19 cellular contexts compared by ENCODE assay signal in the genomic region with DNA sequence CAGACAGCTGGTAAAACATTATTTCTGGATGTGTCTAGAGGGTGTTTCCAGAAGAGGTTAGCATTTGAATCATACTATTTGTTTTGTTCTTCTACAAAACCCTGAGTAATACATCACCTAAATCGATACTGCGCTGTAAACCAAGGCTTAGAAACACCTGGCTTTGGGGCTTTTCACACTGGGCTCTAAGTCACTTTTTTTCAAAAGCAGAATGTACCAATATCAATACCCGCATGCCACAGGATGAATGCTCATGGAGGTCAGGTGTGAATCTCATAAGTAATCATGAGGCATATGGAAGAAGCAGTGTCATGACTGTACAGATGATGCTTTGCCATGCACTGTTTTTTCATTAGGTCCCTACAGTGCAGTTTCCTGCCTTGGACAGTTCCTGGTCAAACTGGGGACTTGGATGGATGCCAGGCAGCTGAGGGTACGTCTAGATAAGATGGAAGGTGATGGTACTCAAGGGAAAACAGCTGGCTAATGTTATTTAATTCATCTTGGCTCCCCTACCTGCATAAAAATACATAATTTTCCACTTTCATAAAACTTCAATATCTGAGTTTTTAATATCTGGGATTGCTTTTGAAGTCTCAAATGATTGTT. TPM values are rescaled to one million over a fixed set of nuclear protein-coding genes. Genes with fewer than 3 reads are reported as not detected.
DNase-seq lines count a peak whose midpoint lies in the region; ATAC-seq, FAIRE-seq and TF ChIP-seq lines count a peak whose summit lies in the region.
"Had no signal": no experiment of that assay in that cellular context is flagged by ENCODE, and none has a peak within 500 bp of the region (broad histone marks: within the 10 kb centered on the region; RNA-seq: fewer than 3 reads in every experiment).

No MANE protein-coding gene starts in this region.

- WGBS in H1 (ENCODE audit: extremely low coverage in 1 of 2, insufficient coverage in 1 of 2, insufficient read length in 1 of 2, insufficient replicate concordance in 2 of 2, low coverage in 1 of 2, low lambda C conversion rate in 2 of 2, missing lambda C conversion rate in 1 of 2), 2 experiments: 95% methylated on average over 4 of the region's 4 CpGs; no CpG with 5 or more reads in 1 of the 2 experiments

- intact Hi-C loops in activated CD4-positive, alpha-beta T cell treated with anti-CD3 and anti-CD28 coated beads for 36 hours (cut with DNase I, micrococcal nuclease): no loop called here
- intact Hi-C loops in head of caudate nucleus (cut with DNase I): no loop called here

- CTCF ChIA-PET in activated CD4-positive, alpha-beta T cell treated with anti-CD3 and anti-CD28 coated beads for 36 hours (lab: Charles Lee): interaction anchor here (0.9 kb wide), 1 partner anchor 625 kb away, joined by 3 read pairs; no protein-coding TSS in a partner anchor
- CTCF ChIA-PET in H1 (lab: Charles Lee; ENCODE audit: partially characterized antibody): interaction anchor here (0.6 to 0.8 kb wide), 2 partner anchors 16 to 39 kb away, joined by 3 to 4 read pairs; no protein-coding TSS in a partner anchor

- H3K79me2 ChIP-seq in H1 (ENCODE audit: control insufficient read depth in 1 of 2, insufficient read depth in 2 of 2, low read length in 2 of 2): no peaks in the 10 kb centered on the region

- 0 out of 2 replicates have a peak overlapping the region, but pooled peaks have one; percentile 2 for H2BK15ac ChIP-seq in H1 (ENCODE audit: low read length)

- no peak overlapping the region for H3K14ac ChIP-seq in H1 (ENCODE audit: insufficient read length)

- H3K27ac ChIP-seq in H1 (ENCODE audit: low read depth, low read length): no peak overlapping the region

- no peak for TF ChIP-seq EP300 in H1 (IDR thresholded peaks at IDR 0.05; ENCODE audit: borderline replicate concordance in 1 of 2, low read depth in 2 of 2, low read length in 2 of 2)

- H2BK120ac ChIP-seq in H1 (replicated peaks; ENCODE audit: low read depth, low read length): no peak overlapping the region

- ATAC-seq in activated CD4-positive, alpha-beta T cell treated with anti-CD3 and anti-CD28 coated beads for 36 hours: peak; percentile 60
- ATAC-seq in GM19463 (IDR thresholded peaks at IDR 0.05; ENCODE audit: unreplicated experiment): peak; percentile 63
- ATAC-seq in GM19397 (IDR thresholded peaks at IDR 0.05; ENCODE audit: unreplicated experiment): no peak
- no peak for ATAC-seq in GM18873 (IDR thresholded peaks at IDR 0.05; ENCODE audit: low FRiP score, unreplicated experiment)
- ATAC-seq: Panc1, right cardiac atrium had no signal

- H3K36me3 Mint-ChIP-seq in activated CD4-positive, alpha-beta T cell treated with anti-CD3 and anti-CD28 coated beads for 36 hours (ENCODE audit: low read depth): no peaks in the 10 kb centered on the region

- H3K27me3 Mint-ChIP-seq in activated CD4-positive, alpha-beta T cell treated with anti-CD3 and anti-CD28 coated beads for 36 hours: no peaks in the 10 kb centered on the region

- no peak overlapping the region for H3K27ac Mint-ChIP-seq in activated CD4-positive, alpha-beta T cell treated with anti-CD3 and anti-CD28 coated beads for 36 hours
- H3K27ac Mint-ChIP-seq: activated B cell treated with CpG ODN at 0.5 μM for 24 hours; activated T-helper 2 cell treated with anti-CD3 and anti-CD28 coated beads, Interferon-gamma antibody, Interleukin-2, Interleukin-4, amounts not matched to agents 10 μg/mL and 5 μg/mL and 100 μg/mL, durations not matched to agents 14 hours and 24 hours and 36 hours had no signal

- H3K18ac ChIP-seq in H1 (ENCODE audit: extremely low read depth, low read length): no peak overlapping the region

- H3K9ac ChIP-seq in H1 (replicated peaks in 1 of 4; ENCODE audit: extremely low read depth in 1 of 4, low read depth in 3 of 4, low read length in 3 of 4): no peak overlapping the region

- peak; percentile 5 for DNase-seq in activated CD4-positive, alpha-beta T cell treated with anti-CD3 and anti-CD28 coated beads for 36 hours
- DNase-seq in activated CD4-positive, alpha-beta T cell treated with anti-CD3 and anti-CD28 coated beads for 1 hour: no peak
- DNase-seq in NCI-H345 treated with DMSO at 0.1 percent for 48 hours (lab: John Stamatoyannopoulos, UW; ENCODE audit: unreplicated experiment) (peak; percentile 39), H1 (ENCODE audit: low read depth in 1 of 2, low spot score in 2 of 2) (no peak), head of caudate nucleus (no peak)
- DNase-seq: ACHN; activated B cell treated with CpG ODN at 0.5 μM for 24 hours; activated CD8-positive, alpha-beta memory T cell treated with anti-CD3 and anti-CD28 coated beads for 24 hours; EL; HCEC 1CT; Karpas-422; NCI-H1436; nucleus accumbens; right cardiac atrium had no signal

- no peaks in the 10 kb centered on the region for H3K79me1 ChIP-seq in H1 (ENCODE audit: low read depth, low read length)

- no peak overlapping the region for H4K91ac ChIP-seq in H1 (replicated peaks; ENCODE audit: insufficient read length, low read length)

- FAIRE-seq in H1 (lab: Jason Lieb, UNC): no peak

- H3K4ac ChIP-seq in H1 (replicated peaks; ENCODE audit: insufficient read length, low read depth, low read length): no peak overlapping the region

- H3K4me1 Mint-ChIP-seq in activated CD4-positive, alpha-beta T cell treated with anti-CD3 and anti-CD28 coated beads for 36 hours: no peaks in the 10 kb centered on the region
- H3K4me1 Mint-ChIP-seq: activated B cell treated with CpG ODN at 0.5 μM for 24 hours had no signal

- H3K23ac ChIP-seq in H1 (ENCODE audit: insufficient read length): no peak overlapping the region

- peaks cover 0 to 3% of the 10 kb centered on the region in 2 experiments; a peak in 1 of 4 replicates for H3K9me3 ChIP-seq in H1 (ENCODE audit: insufficient read depth in 2 of 2, low read depth in 1 of 2, low read length in 1 of 2)

- no peak overlapping the region for H3K4me3 ChIP-seq in H1 (ENCODE audit: extremely low read depth in 1 of 4, insufficient read depth in 2 of 4, low read depth in 3 of 4, low read length in 4 of 4)

- H2AK5ac ChIP-seq in H1 (ENCODE audit: low read depth, low read length): no peak overlapping the region

- no peak for TF ChIP-seq RAD21 in H1 (IDR thresholded peaks at IDR 0.05 in 1 of 2, conservative IDR thresholded peaks at IDR 0.05 in 1 of 2; ENCODE audit: low read depth in 2 of 2, low read length in 2 of 2)

- no peaks in the 10 kb centered on the region for H4K20me1 ChIP-seq in H1 (replicated peaks in 1 of 2; ENCODE audit: control insufficient read depth in 1 of 2, insufficient read depth in 2 of 2, low read length in 2 of 2)

- H2BK5ac ChIP-seq in H1 (ENCODE audit: low read depth, low read length): no peak overlapping the region

- no peaks in the 10 kb centered on the region for H3K23me2 ChIP-seq in H1 (ENCODE audit: low read depth, low read length)

- H3K4me2 ChIP-seq in H1 (ENCODE audit: insufficient read depth in 1 of 2, low read depth in 2 of 2, low read length in 2 of 2): no peak overlapping the region

- H3K4me1 ChIP-seq in H1 (replicated peaks in 1 of 4; ENCODE audit: control insufficient read depth in 3 of 4, insufficient read depth in 4 of 4, low read length in 3 of 4): no peaks in the 10 kb centered on the region

- H2BK12ac ChIP-seq in H1 (ENCODE audit: low read depth, low read length): no peak overlapping the region

- H3K27me3 ChIP-seq in H1 (replicated peaks in 1 of 4; ENCODE audit: control insufficient read depth in 3 of 4, extremely low read depth in 1 of 4, insufficient read depth in 3 of 4, low read length in 3 of 4): no peaks in the 10 kb centered on the region

- no peak for TF ChIP-seq POLR2A in H1 (IDR thresholded peaks at IDR 0.05; ENCODE audit: control extremely low read depth in 1 of 2, low read depth in 2 of 2, low read length in 2 of 2)

- H3K36me3 ChIP-seq in H1 (ENCODE audit: control insufficient read depth in 2 of 4, insufficient read depth in 4 of 4, low read length in 3 of 4): no peaks in the 10 kb centered on the region

- H4K5ac ChIP-seq in H1 (ENCODE audit: insufficient read length, low read depth, low read length): no peak overlapping the region

- no peak overlapping the region for H2BK20ac ChIP-seq in H1 (ENCODE audit: low read length)

- TF ChIP-seq CTCF in H1 (IDR thresholded peaks at IDR 0.05; ENCODE audit: control extremely low read depth in 1 of 3, insufficient read depth in 1 of 3, low read depth in 1 of 3, low read length in 3 of 3): no peak

- no peaks in the 10 kb centered on the region for H3K9me3 Mint-ChIP-seq in activated CD4-positive, alpha-beta T cell treated with anti-CD3 and anti-CD28 coated beads for 36 hours (ENCODE audit: low read depth)
- H3K9me3 Mint-ChIP-seq: activated T-helper 2 cell treated with anti-CD3 and anti-CD28 coated beads, Interferon-gamma antibody, Interleukin-2, Interleukin-4, amounts not matched to agents 10 μg/mL and 5 μg/mL and 100 μg/mL, durations not matched to agents 14 hours and 24 hours and 36 hours had no signal

- H4K8ac ChIP-seq in H1 (ENCODE audit: extremely low read depth, insufficient read depth, low read length): no peak overlapping the region

- no peak overlapping the region for H3K56ac ChIP-seq in H1 (replicated peaks; ENCODE audit: insufficient read length, low read depth, low read length)

- no peak overlapping the region for H2AFZ ChIP-seq in H1 (ENCODE audit: low read length)

- no peak overlapping the region for H3K4me3 Mint-ChIP-seq in activated CD4-positive, alpha-beta T cell treated with anti-CD3 and anti-CD28 coated beads for 36 hours
- H3K4me3 Mint-ChIP-seq: activated B cell treated with CpG ODN at 0.5 μM for 24 hours had no signal

- POLR2A ChIA-PET in activated CD4-positive, alpha-beta T cell treated with anti-CD3 and anti-CD28 coated beads for 36 hours (lab: Charles Lee): no interaction called here
- POLR2A ChIA-PET in H1 (lab: Charles Lee; ENCODE audit: partially characterized antibody): no interaction called here

TF ChIP-seq in H1, 55 proteins besides CTCF, POLR2A, EP300 and RAD21 (continues in another document):
- TF ChIP-seq RNF2 (IDR thresholded peaks at IDR 0.05; ENCODE audit: borderline replicate concordance, low read depth, low read length, missing control alignments, poor library complexity, severe bottlenecking): no peak
- no peak for TF ChIP-seq CTBP2 (IDR thresholded peaks at IDR 0.05; ENCODE audit: borderline replicate concordance, insufficient read depth, insufficient read length, low read length)
- TF ChIP-seq TAF1 (IDR thresholded peaks at IDR 0.05; ENCODE audit: low read depth, low read length): no peak
- no peak for TF ChIP-seq POU5F1 (IDR thresholded peaks at IDR 0.05; ENCODE audit: low read depth, low read length)

RNA-seq across cellular contexts. Expression of gene ATG10, which starts 48.9 kb away (rescaled TPM):
- total RNA-seq in activated CD4-positive, alpha-beta T cell treated with anti-CD3 and anti-CD28 coated beads for 36 hours: 1 to 10 TPM; 4.7 to 8.1 TPM
- 8.8 and 9.4 TPM in 2 replicates for total RNA-seq in H1 (2021; fragmentation: NEBNext Ultra II Directional; extraction: Animal tissue kit (Norgen Biotek cat#: 25700))
- polyA plus RNA-seq in H1 (2011; rRNA removed): 2.2 and 3.7 TPM in 2 replicates
- 5.4 TPM for polyA plus RNA-seq in H1 (2011; cell fraction: cytosol; rRNA removed)
- polyA plus RNA-seq in H1 (2011; cell fraction: nucleus; rRNA removed): 1.9 TPM
- polyA plus RNA-seq in H1 (2012, experiment 1 of 2): 10.0 to 13.5 TPM (median 10.8 TPM) in 4 replicates
- 4.7 TPM for polyA plus RNA-seq in H1 (2012, experiment 2 of 2)
- 6.3 TPM for polyA plus RNA-seq in H1 (2013, experiment 1 of 2)
- polyA plus RNA-seq in H1 (2013, experiment 2 of 2): 6.8 TPM
- 3.8 and 5.9 TPM in 2 replicates for polyA minus RNA-seq in H1 (2011; rRNA and poly(A)+ RNA removed)
- 19.1 TPM for polyA minus RNA-seq in H1 (2011; cell fraction: cytosol; rRNA and poly(A)+ RNA removed)
- polyA minus RNA-seq in H1 (2011; cell fraction: nucleus; rRNA and poly(A)+ RNA removed): 29.8 TPM

Comparison
In these comparisons a context has a peak if more than half of its experiments do, and no peak if none do; other contexts are left out.
1. DNase-seq: peak in activated CD4-positive, alpha-beta T cell treated with anti-CD3 and anti-CD28 coated beads for 36 hours (single experiment) and NCI-H345 treated with DMSO at 0.1 percent for 48 hours (single experiment); none in activated CD4-positive, alpha-beta T cell treated with anti-CD3 and anti-CD28 coated beads for 1 hour (single experiment), H1 (0 of 2) and head of caudate nucleus (0 of 42).
2. ATAC-seq: peak in activated CD4-positive, alpha-beta T cell treated with anti-CD3 and anti-CD28 coated beads for 36 hours (single experiment) and GM19463 (single experiment); none in GM19397 (single experiment) and GM18873 (single experiment).